Comparison of ENCODE assay signal across 13 cellular contexts in genomic region chr2:240449764-240450531, GRCh38. TPM values are rescaled to one million over a fixed set of nuclear protein-coding genes. Genes with fewer than 3 reads are reported as not detected.
DNase-seq lines count a peak whose midpoint lies in the region; ATAC-seq and TF ChIP-seq lines count a peak whose summit lies in the region.
"Had no signal": no experiment of that assay in that cellular context is flagged by ENCODE, and none has a peak within 500 bp of the region (broad histone marks: within the 10 kb centered on the region; RNA-seq: fewer than 3 reads in every experiment).

No MANE protein-coding gene starts in this region.

- H3K9me3 Mint-ChIP-seq in progenitor cell of endocrine pancreas (ENCODE audit: low read depth), result no peaks in the 10 kb centered on the region
- no peaks in the 10 kb centered on the region for H3K9me3 Mint-ChIP-seq in activated T-cell treated with anti-CD3 and anti-CD28 coated beads, Interleukin-2, amount 50 U/mL, for 24 hours

- H3K27ac ChIP-seq in epithelial cell of prostate, result peak overlapping the region; percentile 74
- H3K27ac ChIP-seq: hepatocyte, neutrophil, transverse colon had no signal

- TF ChIP-seq CTCF in progenitor cell of endocrine pancreas (IDR thresholded peaks at IDR 0.05; ENCODE audit: unreplicated experiment), result no peak

- H3K4me1 Mint-ChIP-seq in progenitor cell of endocrine pancreas (ENCODE audit: low read depth), result peaks cover 12% of the 10 kb centered on the region
- peaks cover 7% of the 10 kb centered on the region for H3K4me1 Mint-ChIP-seq in activated T-cell treated with anti-CD3 and anti-CD28 coated beads, Interleukin-2, amount 50 U/mL, for 24 hours (ENCODE audit: low read depth)

- peaks cover 4% of the 10 kb centered on the region for H3K27me3 Mint-ChIP-seq in progenitor cell of endocrine pancreas
- H3K27me3 Mint-ChIP-seq in activated T-cell treated with anti-CD3 and anti-CD28 coated beads, Interleukin-2, amount 50 U/mL, for 24 hours, result peaks cover 56% of the 10 kb centered on the region

- no peak overlapping the region for H3K27ac Mint-ChIP-seq in progenitor cell of endocrine pancreas
- H3K27ac Mint-ChIP-seq in activated T-cell treated with anti-CD3 and anti-CD28 coated beads, Interleukin-2, amount 50 U/mL, for 24 hours, result no peak overlapping the region

- peak in 2 of 3 experiments; percentile 2 to 7 for DNase-seq in NCI-H1417 (lab: John Stamatoyannopoulos, UW)
- no peak for DNase-seq in NCI-H1417 treated with DMSO at 0.1 percent for 48 hours (lab: John Stamatoyannopoulos, UW)
- peak; percentile 86 for DNase-seq in NCI-H345 (lab: John Stamatoyannopoulos, UW)
- no peak for DNase-seq in epithelial cell of prostate (ENCODE audit: low read depth, low spot score)
- no peak for DNase-seq in progenitor cell of endocrine pancreas (ENCODE audit: low spot score, unreplicated experiment)
- DNase-seq in NOMO-1 (lab: John Stamatoyannopoulos, UW; ENCODE audit: unreplicated experiment in 2 of 2), result no peak
- no peak for DNase-seq in activated T-cell treated with anti-CD3 and anti-CD28 coated beads, Interleukin-2, amount 50 U/mL, for 24 hours
- DNase-seq: NCI-H748 treated with DMSO at 0.1 percent for 48 hours, T-helper 2 cell, transverse colon had no signal

- no peak for ATAC-seq in GM18511 (IDR thresholded peaks at IDR 0.05; ENCODE audit: unreplicated experiment)

- H3K36me3 Mint-ChIP-seq in progenitor cell of endocrine pancreas (ENCODE audit: insufficient read depth), result no peaks in the 10 kb centered on the region
- H3K36me3 Mint-ChIP-seq in activated T-cell treated with anti-CD3 and anti-CD28 coated beads, Interleukin-2, amount 50 U/mL, for 24 hours (ENCODE audit: low read depth), result no peaks in the 10 kb centered on the region

- H3K4me3 Mint-ChIP-seq in progenitor cell of endocrine pancreas (ENCODE audit: low read depth), result peak overlapping the region; percentile 41
- no peak overlapping the region for H3K4me3 Mint-ChIP-seq in activated T-cell treated with anti-CD3 and anti-CD28 coated beads, Interleukin-2, amount 50 U/mL, for 24 hours

RNA-seq across cellular contexts. Expression of gene GPC1, which starts 14.5 kb away (rescaled TPM):
- total RNA-seq in progenitor cell of endocrine pancreas, result 88.5 and 91.4 TPM in 2 replicates

Comparison
In these comparisons a context has a peak if more than half of its experiments do, and no peak if none do; other contexts are left out.
1. DNase-seq: peak in NCI-H1417 (2 of 3) and NCI-H345 (single experiment); none in NCI-H1417 treated with DMSO at 0.1 percent for 48 hours (single experiment), epithelial cell of prostate (single experiment), progenitor cell of endocrine pancreas (single experiment), NOMO-1 (0 of 2) and activated T-cell treated with anti-CD3 and anti-CD28 coated beads, Interleukin-2, amount 50 U/mL, for 24 hours (single experiment).